ENCODE assay signal across 24 cellular contexts in the genomic region with DNA sequence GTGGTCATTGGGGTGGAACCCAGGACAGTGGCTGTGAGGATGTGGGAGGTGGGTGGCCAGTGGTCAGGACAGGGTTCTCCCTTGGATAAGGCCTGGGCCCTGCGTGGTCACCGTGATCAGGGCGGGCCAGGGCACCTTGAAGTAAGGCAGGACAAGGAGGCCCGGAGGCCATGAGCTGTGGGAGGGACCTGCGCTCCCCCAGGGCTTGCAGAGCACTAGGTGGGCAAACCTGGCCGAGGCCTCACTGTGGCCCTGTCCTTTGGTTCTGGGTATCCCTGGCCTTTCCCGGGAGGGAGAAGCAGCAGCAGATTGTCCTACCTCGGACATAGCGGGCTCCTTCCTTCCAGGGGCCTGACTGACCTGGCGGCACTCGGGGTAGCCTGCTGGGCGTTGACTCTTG.
A peak's percentile ranks its signal among the peaks of the same experiment; 100 is the strongest.
DNase-seq lines count a peak whose midpoint lies in the region; ATAC-seq and TF ChIP-seq lines count a peak whose summit lies in the region.
"Had no signal": no experiment of that assay in that cellular context is flagged by ENCODE, and none has a peak within 500 bp of the region (broad histone marks: within the 10 kb centered on the region; RNA-seq: fewer than 3 reads in every experiment).

No MANE protein-coding gene starts in this region.

- no peak for TF ChIP-seq CTCF in lower lobe of right lung (IDR thresholded peaks at IDR 0.05)
- TF ChIP-seq CTCF in progenitor cell of endocrine pancreas (IDR thresholded peaks at IDR 0.05; ENCODE audit: unreplicated experiment) = no peak

- H3K4me3 ChIP-seq in lower lobe of right lung = no peak overlapping the region
- H3K4me3 ChIP-seq: BLaER1, GM12878, GM23248, MG63 had no signal

- POLR2A ChIA-PET in T-cell (lab: Charles Lee) = no interaction called here

- no peak overlapping the region for H3K27ac ChIP-seq in lower lobe of right lung
- H3K27ac ChIP-seq: 22Rv1, BLaER1, GM23248, RWPE1 had no signal

- H3K4me3 Mint-ChIP-seq in activated CD4-positive, alpha-beta T cell treated with anti-CD3 and anti-CD28 coated beads, Interleukin-2, amount 10 ng/mL, durations not matched to agents 24 days and 14 days = no peak overlapping the region
- H3K4me3 Mint-ChIP-seq in T-cell = peak overlapping the region in 2 of 3 donors; percentile 17 to 91
- H3K4me3 Mint-ChIP-seq in progenitor cell of endocrine pancreas (ENCODE audit: low read depth) = no peak overlapping the region

- H3K9me3 ChIP-seq in lower lobe of right lung = no peaks in the 10 kb centered on the region
- H3K9me3 ChIP-seq: BLaER1, MG63 had no signal

- DNase-seq in activated CD4-positive, alpha-beta T cell treated with anti-CD3 and anti-CD28 coated beads, Interleukin-2, amount 10 ng/mL, durations not matched to agents 24 days and 14 days = peak; percentile 50
- DNase-seq in activated CD4-positive, alpha-beta T cell treated with anti-CD3 and anti-CD28 coated beads, Interleukin-2, amount 50 U/mL, for 4 hours = no peak
- no peak for DNase-seq in T-cell
- peak; percentile 39 for DNase-seq in lower lobe of right lung
- peak; percentile 79 for DNase-seq in posterior vena cava (ENCODE audit: low spot score)
- DNase-seq in NCI-H2171 treated with DMSO at 0.1 percent for 48 hours (lab: John Stamatoyannopoulos, UW) = no peak
- no peak for DNase-seq in NCI-H1092 treated with DMSO at 0.1 percent for 48 hours (lab: John Stamatoyannopoulos, UW)
- DNase-seq in progenitor cell of endocrine pancreas (ENCODE audit: low spot score, unreplicated experiment) = no peak
- DNase-seq: ACHN; DND-41; GM23248; Kasumi-1; MG63; NCI-H1417 treated with DMSO at 0.1 percent for 48 hours; NCI-H187; NCI-H2227 treated with DMSO at 0.1 percent for 48 hours; NCI-H510A; NCI-H748 treated with DMSO at 0.1 percent for 48 hours; NK-92 treated with Interleukin-12 subunit alpha and Interleukin-12 subunit beta, amount 100 ng/mL, for 24 hours had no signal

- ATAC-seq in T-cell (replicated peaks in 1 of 4) (no peak), lower lobe of right lung (no peak)

- intact Hi-C loops in activated CD4-positive, alpha-beta T cell treated with anti-CD3 and anti-CD28 coated beads, Interleukin-2, amount 10 ng/mL, durations not matched to agents 24 days and 14 days (cut with micrococcal nuclease) = no loop called here
- intact Hi-C loops in lower lobe of right lung (cut with DNase I) (no loop called here), posterior vena cava (cut with DNase I) (no loop called here)

- H3K27me3 ChIP-seq in lower lobe of right lung (ENCODE audit: low read depth) = peaks cover 70% of the 10 kb centered on the region
- H3K27me3 ChIP-seq: MG63 had no signal

- H3K4me1 ChIP-seq in lower lobe of right lung = peaks cover 14% of the 10 kb centered on the region

- H3K36me3 ChIP-seq in lower lobe of right lung = no peaks in the 10 kb centered on the region
- H3K36me3 ChIP-seq: BLaER1, MG63 had no signal

- H3K27ac Mint-ChIP-seq in activated CD4-positive, alpha-beta T cell treated with anti-CD3 and anti-CD28 coated beads, Interleukin-2, amount 10 ng/mL, durations not matched to agents 24 days and 14 days = no peak overlapping the region
- no peak overlapping the region for H3K27ac Mint-ChIP-seq in T-cell
- no peak overlapping the region for H3K27ac Mint-ChIP-seq in progenitor cell of endocrine pancreas
- H3K27ac Mint-ChIP-seq: CD4-positive, alpha-beta memory T cell had no signal

- H3K36me3 Mint-ChIP-seq in activated CD4-positive, alpha-beta T cell treated with anti-CD3 and anti-CD28 coated beads, Interleukin-2, amount 10 ng/mL, durations not matched to agents 24 days and 14 days (ENCODE audit: low read depth) = no peaks in the 10 kb centered on the region
- no peaks in the 10 kb centered on the region for H3K36me3 Mint-ChIP-seq in T-cell
- H3K36me3 Mint-ChIP-seq in progenitor cell of endocrine pancreas (ENCODE audit: insufficient read depth) = no peaks in the 10 kb centered on the region
- H3K36me3 Mint-ChIP-seq: CD4-positive, alpha-beta memory T cell had no signal

- CTCF ChIA-PET in T-cell (lab: Charles Lee) = no interaction called here

- peaks cover 4% of the 10 kb centered on the region for H3K4me1 Mint-ChIP-seq in activated CD4-positive, alpha-beta T cell treated with anti-CD3 and anti-CD28 coated beads, Interleukin-2, amount 10 ng/mL, durations not matched to agents 24 days and 14 days
- H3K4me1 Mint-ChIP-seq in T-cell (peaks cover 14 to 17% (median 16%) of the 10 kb centered on the region in 3 donors), progenitor cell of endocrine pancreas (ENCODE audit: low read depth) (peaks cover 10% of the 10 kb centered on the region)

- H3K9me3 Mint-ChIP-seq in activated CD4-positive, alpha-beta T cell treated with anti-CD3 and anti-CD28 coated beads, Interleukin-2, amount 10 ng/mL, durations not matched to agents 24 days and 14 days = no peaks in the 10 kb centered on the region
- H3K9me3 Mint-ChIP-seq in T-cell (no peaks in the 10 kb centered on the region), progenitor cell of endocrine pancreas (ENCODE audit: low read depth) (no peaks in the 10 kb centered on the region)

- H3K27me3 Mint-ChIP-seq in activated CD4-positive, alpha-beta T cell treated with anti-CD3 and anti-CD28 coated beads, Interleukin-2, amount 10 ng/mL, durations not matched to agents 24 days and 14 days = peaks cover 33% of the 10 kb centered on the region
- H3K27me3 Mint-ChIP-seq in T-cell = peaks cover 11 to 75% of the 10 kb centered on the region in 2 donors
- peaks cover 83% of the 10 kb centered on the region for H3K27me3 Mint-ChIP-seq in progenitor cell of endocrine pancreas

Comparison
In these comparisons a context has a peak if more than half of its experiments do, and no peak if none do; other contexts are left out.
1. DNase-seq: peak in activated CD4-positive, alpha-beta T cell treated with anti-CD3 and anti-CD28 coated beads, Interleukin-2, amount 10 ng/mL, durations not matched to agents 24 days and 14 days (single experiment), lower lobe of right lung (single experiment) and posterior vena cava (single experiment); none in activated CD4-positive, alpha-beta T cell treated with anti-CD3 and anti-CD28 coated beads, Interleukin-2, amount 50 U/mL, for 4 hours (0 of 2), T-cell (0 of 34), NCI-H2171 treated with DMSO at 0.1 percent for 48 hours (single experiment), NCI-H1092 treated with DMSO at 0.1 percent for 48 hours (single experiment) and progenitor cell of endocrine pancreas (single experiment).
2. H3K4me3 Mint-ChIP-seq: peak in T-cell (2 of 3); none in activated CD4-positive, alpha-beta T cell treated with anti-CD3 and anti-CD28 coated beads, Interleukin-2, amount 10 ng/mL, durations not matched to agents 24 days and 14 days (single experiment) and progenitor cell of endocrine pancreas (single experiment).